ENCODE assay signal across 1 cellular context in the genomic region with DNA sequence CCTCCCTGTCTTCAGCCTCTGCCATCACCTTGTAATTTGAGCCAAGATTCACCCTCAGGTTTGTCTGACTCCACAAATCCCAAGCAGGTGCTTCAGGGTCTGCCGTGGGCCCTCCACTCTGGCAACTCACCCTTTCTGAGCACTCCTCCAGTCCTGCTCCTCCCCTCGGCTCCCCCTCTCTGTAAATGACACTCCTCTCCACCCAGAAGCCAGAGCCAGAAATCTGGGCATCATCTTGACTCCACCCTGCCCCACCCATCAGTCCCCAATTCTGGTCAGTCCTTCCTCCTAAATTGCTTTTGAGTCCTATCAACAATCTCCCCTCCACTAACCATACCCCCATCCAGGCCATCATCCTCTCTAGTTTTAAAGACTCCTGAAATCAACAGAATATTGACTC.
A peak's percentile ranks its signal among the peaks of the same experiment; 100 is the strongest.
TF ChIP-seq lines count a peak whose summit lies in the region.

No MANE protein-coding gene starts in this region.

TF ChIP-seq in K562, 482 proteins besides CTCF, POLR2A, EP300 and RAD21:
- no peak for TF ChIP-seq ARID1B (IDR thresholded peaks at IDR 0.05)
- TF ChIP-seq ZNF12 (CRISPR knock-in tag; IDR thresholded peaks at IDR 0.05) = no peak
- no peak for TF ChIP-seq ZNF586 (CRISPR knock-in tag; conservative IDR thresholded peaks at IDR 0.05)
- TF ChIP-seq, protein P1, sequence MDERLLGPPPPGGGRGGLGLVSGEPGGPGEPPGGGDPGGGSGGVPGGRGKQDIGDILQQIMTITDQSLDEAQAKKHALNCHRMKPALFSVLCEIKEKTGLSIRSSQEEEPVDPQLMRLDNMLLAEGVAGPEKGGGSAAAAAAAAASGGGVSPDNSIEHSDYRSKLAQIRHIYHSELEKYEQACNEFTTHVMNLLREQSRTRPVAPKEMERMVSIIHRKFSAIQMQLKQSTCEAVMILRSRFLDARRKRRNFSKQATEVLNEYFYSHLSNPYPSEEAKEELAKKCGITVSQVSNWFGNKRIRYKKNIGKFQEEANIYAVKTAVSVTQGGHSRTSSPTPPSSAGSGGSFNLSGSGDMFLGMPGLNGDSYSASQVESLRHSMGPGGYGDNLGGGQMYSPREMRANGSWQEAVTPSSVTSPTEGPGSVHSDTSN (CRISPR knock-in tag; IDR thresholded peaks at IDR 0.05; ENCODE audit: low read depth) = no peak
- TF ChIP-seq, protein P1 (tag; conservative IDR thresholded peaks at IDR 0.05; ENCODE audit: low read depth) = no peak
- TF ChIP-seq ZNF263 (CRISPR knock-in tag; IDR thresholded peaks at IDR 0.05; ENCODE audit: borderline replicate concordance) = peak; percentile 60; the same call in 1 of the 2 replicates
- TF ChIP-seq SMARCB1 (IDR thresholded peaks at IDR 0.05; ENCODE audit: insufficient read length, low read depth) = no peak
- TF ChIP-seq PTRF (tag; IDR thresholded peaks at IDR 0.05) = no peak
- TF ChIP-seq KLF6 (CRISPR knock-in tag; IDR thresholded peaks at IDR 0.05; ENCODE audit: borderline replicate concordance) = no peak
- TF ChIP-seq MED1 (CRISPR knock-in tag; IDR thresholded peaks at IDR 0.05; ENCODE audit: borderline replicate concordance) = no peak
- TF ChIP-seq, protein P2, sequence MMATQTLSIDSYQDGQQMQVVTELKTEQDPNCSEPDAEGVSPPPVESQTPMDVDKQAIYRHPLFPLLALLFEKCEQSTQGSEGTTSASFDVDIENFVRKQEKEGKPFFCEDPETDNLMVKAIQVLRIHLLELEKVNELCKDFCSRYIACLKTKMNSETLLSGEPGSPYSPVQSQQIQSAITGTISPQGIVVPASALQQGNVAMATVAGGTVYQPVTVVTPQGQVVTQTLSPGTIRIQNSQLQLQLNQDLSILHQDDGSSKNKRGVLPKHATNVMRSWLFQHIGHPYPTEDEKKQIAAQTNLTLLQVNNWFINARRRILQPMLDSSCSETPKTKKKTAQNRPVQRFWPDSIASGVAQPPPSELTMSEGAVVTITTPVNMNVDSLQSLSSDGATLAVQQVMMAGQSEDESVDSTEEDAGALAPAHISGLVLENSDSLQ (IDR thresholded peaks at IDR 0.05) = peak; percentile 19; the same call in 1 of the 2 replicates
- peak; percentile 68; the same call in 1 of the 2 replicates for TF ChIP-seq CTBP1 (IDR thresholded peaks at IDR 0.05; ENCODE audit: borderline replicate concordance)
- TF ChIP-seq NR4A1 (CRISPR knock-in tag; IDR thresholded peaks at IDR 0.05) = no peak
- TF ChIP-seq NR4A1 (tag; IDR thresholded peaks at IDR 0.05) = no peak
- peak in 1 of 2 experiments; percentile 59; a peak in 1 of 4 replicates for TF ChIP-seq RCOR1 (IDR thresholded peaks at IDR 0.05; ENCODE audit: borderline replicate concordance in 1 of 2, low read depth in 2 of 2, low read length in 2 of 2)
